1 cellular context compared by ENCODE assay signal in the genomic region with DNA sequence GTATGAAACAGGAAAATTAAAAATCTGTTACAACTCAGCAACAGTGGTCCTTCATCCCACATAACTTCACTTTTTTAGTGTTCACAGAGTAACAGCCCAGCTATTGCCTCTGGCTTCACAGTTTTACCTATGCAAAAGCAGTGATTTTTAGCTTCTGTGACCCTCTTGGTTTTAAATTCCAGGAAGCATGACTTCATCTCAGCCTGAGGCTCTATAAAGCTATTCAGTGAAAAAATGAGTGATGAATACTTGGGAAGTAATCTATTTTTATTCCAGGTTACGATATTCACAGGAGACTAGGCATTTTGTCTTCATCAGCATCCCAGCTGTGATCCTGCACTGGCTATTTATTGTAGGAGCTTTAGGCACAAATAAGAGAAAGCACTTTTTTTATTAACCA.
TF ChIP-seq lines count a peak whose summit lies in the region.

No MANE protein-coding gene starts in this region.

TF ChIP-seq in A549, 52 proteins besides CTCF, POLR2A, EP300 and RAD21:
- TF ChIP-seq CBX2 (IDR thresholded peaks at IDR 0.05; ENCODE audit: borderline replicate concordance, low read depth) (no peak), ZFP36 (IDR thresholded peaks at IDR 0.05; ENCODE audit: borderline replicate concordance, partially characterized antibody) (no peak), HOXB13 (CRISPR knock-in tag; IDR thresholded peaks at IDR 0.05; ENCODE audit: low read depth) (no peak), CBX8 (IDR thresholded peaks at IDR 0.05) (no peak), NFE2L2 (conservative IDR thresholded peaks at IDR 0.05; ENCODE audit: low read length) (no peak), JUNB (IDR thresholded peaks at IDR 0.05) (no peak), HOXA7 (CRISPR knock-in tag; IDR thresholded peaks at IDR 0.05) (no peak), CHD2 (IDR thresholded peaks at IDR 0.05; ENCODE audit: low read length, partially characterized antibody) (no peak), FOSL2 (IDR thresholded peaks at IDR 0.05) (no peak), FOSL2 (CRISPR knock-in tag; IDR thresholded peaks at IDR 0.05) (no peak), JUN (IDR thresholded peaks at IDR 0.05) (no peak), HOXB5 (CRISPR knock-in tag; IDR thresholded peaks at IDR 0.05) (no peak), EHF (CRISPR knock-in tag; IDR thresholded peaks at IDR 0.05) (no peak), RFX5 (IDR thresholded peaks at IDR 0.05) (no peak)
- TF ChIP-seq, protein P1, sequence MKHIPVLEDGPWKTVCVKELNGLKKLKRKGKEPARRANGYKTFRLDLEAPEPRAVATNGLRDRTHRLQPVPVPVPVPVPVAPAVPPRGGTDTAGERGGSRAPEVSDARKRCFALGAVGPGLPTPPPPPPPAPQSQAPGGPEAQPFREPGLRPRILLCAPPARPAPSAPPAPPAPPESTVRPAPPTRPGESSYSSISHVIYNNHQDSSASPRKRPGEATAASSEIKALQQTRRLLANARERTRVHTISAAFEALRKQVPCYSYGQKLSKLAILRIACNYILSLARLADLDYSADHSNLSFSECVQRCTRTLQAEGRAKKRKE (CRISPR knock-in tag; IDR thresholded peaks at IDR 0.05; ENCODE audit: low read depth) = no peak
- TF ChIP-seq, protein P2, sequence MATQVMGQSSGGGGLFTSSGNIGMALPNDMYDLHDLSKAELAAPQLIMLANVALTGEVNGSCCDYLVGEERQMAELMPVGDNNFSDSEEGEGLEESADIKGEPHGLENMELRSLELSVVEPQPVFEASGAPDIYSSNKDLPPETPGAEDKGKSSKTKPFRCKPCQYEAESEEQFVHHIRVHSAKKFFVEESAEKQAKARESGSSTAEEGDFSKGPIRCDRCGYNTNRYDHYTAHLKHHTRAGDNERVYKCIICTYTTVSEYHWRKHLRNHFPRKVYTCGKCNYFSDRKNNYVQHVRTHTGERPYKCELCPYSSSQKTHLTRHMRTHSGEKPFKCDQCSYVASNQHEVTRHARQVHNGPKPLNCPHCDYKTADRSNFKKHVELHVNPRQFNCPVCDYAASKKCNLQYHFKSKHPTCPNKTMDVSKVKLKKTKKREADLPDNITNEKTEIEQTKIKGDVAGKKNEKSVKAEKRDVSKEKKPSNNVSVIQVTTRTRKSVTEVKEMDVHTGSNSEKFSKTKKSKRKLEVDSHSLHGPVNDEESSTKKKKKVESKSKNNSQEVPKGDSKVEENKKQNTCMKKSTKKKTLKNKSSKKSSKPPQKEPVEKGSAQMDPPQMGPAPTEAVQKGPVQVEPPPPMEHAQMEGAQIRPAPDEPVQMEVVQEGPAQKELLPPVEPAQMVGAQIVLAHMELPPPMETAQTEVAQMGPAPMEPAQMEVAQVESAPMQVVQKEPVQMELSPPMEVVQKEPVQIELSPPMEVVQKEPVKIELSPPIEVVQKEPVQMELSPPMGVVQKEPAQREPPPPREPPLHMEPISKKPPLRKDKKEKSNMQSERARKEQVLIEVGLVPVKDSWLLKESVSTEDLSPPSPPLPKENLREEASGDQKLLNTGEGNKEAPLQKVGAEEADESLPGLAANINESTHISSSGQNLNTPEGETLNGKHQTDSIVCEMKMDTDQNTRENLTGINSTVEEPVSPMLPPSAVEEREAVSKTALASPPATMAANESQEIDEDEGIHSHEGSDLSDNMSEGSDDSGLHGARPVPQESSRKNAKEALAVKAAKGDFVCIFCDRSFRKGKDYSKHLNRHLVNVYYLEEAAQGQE (IDR thresholded peaks at IDR 0.05) = no peak
